Comparison of ENCODE assay signal across 1 cellular context in genomic region chr4:39341075-39341725, GRCh38.
TF ChIP-seq lines count a peak whose summit lies in the region.

No MANE protein-coding gene starts in this region.

TF ChIP-seq in HCT116, 20 proteins besides CTCF, POLR2A, EP300 and RAD21 (continued from another document):
- TF ChIP-seq TCF7L2 (IDR thresholded peaks at IDR 0.05; ENCODE audit: borderline replicate concordance, extremely low read depth, insufficient read depth, insufficient read length) (no peak), POLR2AphosphoS5 (IDR thresholded peaks at IDR 0.05; ENCODE audit: low read depth, low read length) (no peak), ZBTB33 (IDR thresholded peaks at IDR 0.05; ENCODE audit: extremely low read depth, insufficient replicate concordance, low read length) (no peak), REST (IDR thresholded peaks at IDR 0.05; ENCODE audit: low read depth) (no peak), SIN3A (IDR thresholded peaks at IDR 0.05; ENCODE audit: low read depth) (no peak), EZH2 (IDR thresholded peaks at IDR 0.05) (no peak), ZFX (IDR thresholded peaks at IDR 0.05) (no peak), ZNF274 (IDR thresholded peaks at IDR 0.05; ENCODE audit: low read depth, low read length) (no peak), EZH2phosphoT487 (IDR thresholded peaks at IDR 0.05; ENCODE audit: borderline replicate concordance) (no peak), FOSL1 (IDR thresholded peaks at IDR 0.05; ENCODE audit: low read depth) (no peak), EGR1 (IDR thresholded peaks at IDR 0.05; ENCODE audit: low read depth) (no peak)
